Comparison of ENCODE assay signal across 1 cellular context in the genomic region with DNA sequence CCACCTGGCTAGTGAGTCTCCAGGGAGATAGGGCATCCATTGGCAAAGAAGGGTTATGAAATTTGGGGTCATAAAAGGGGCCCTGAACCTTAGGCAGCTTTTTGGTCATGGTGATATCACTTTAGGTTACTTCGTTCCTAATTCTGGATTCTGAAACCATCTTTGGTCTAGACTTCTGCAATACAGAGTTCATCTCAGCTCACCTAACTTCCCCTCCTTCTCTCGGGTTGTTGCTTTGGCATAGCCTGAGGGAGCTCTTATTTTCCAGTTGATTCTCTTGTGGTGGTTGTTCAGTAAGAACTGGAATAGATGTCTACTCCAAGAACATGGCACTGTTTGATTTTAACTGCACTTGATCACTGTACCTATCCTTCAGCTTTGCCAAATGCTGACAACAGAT.
TF ChIP-seq lines count a peak whose summit lies in the region.

No MANE protein-coding gene starts in this region.

TF ChIP-seq in IMR-90, 13 proteins besides CTCF, POLR2A, EP300 and RAD21 (continued from another document):
- no peak for TF ChIP-seq NFE2L2 (IDR thresholded peaks at IDR 0.05; ENCODE audit: low read depth, low read length)
- no peak for TF ChIP-seq RFX5 (IDR thresholded peaks at IDR 0.05; ENCODE audit: low read depth, low read length)
- TF ChIP-seq FOS (IDR thresholded peaks at IDR 0.05; ENCODE audit: low read depth, low read length), result no peak
- TF ChIP-seq CHD1 (IDR thresholded peaks at IDR 0.05; ENCODE audit: low read depth, low read length), result no peak
